Comparison of ENCODE assay signal across 17 cellular contexts in the genomic region with DNA sequence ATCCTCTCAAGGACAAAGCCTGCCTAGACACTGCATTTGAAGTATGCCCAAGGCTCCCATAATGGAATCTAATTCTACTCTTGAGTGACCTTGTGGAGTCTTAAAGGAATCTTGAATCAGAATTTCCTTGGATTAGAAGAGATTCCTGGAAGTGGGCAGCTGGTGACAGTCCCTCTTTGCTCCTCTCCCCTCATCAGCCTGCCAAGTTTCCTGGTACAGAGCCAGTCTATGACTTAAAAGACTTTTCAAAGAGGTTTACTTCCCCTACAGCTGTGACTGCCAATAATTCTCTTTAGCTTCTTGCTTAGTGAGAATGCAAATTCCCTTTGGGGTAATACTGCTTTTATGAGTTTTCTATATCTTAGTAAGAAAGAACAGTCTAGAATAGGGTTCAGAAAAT.
"Had no signal": no experiment of that assay in that cellular context is flagged by ENCODE, and none has a peak within 500 bp of the region (broad histone marks: within the 10 kb centered on the region; RNA-seq: fewer than 3 reads in every experiment).

No MANE protein-coding gene starts in this region.

- H3K27me3 Mint-ChIP-seq: activated CD4-positive, alpha-beta memory T cell treated with anti-CD3 and anti-CD28 coated beads, Interleukin-2, amount 10 ng/mL, durations not matched to agents 7 days and 5 days; activated naive CD4-positive, alpha-beta T cell treated with anti-CD3 and anti-CD28 coated beads, Interleukin-2, amount 10 ng/mL, durations not matched to agents 7 days and 5 days; activated T-cell treated with anti-CD3 and anti-CD28 coated beads, Interleukin-2, amount 50 U/mL, for 24 hours; stimulated activated naive CD8-positive, alpha-beta T cell treated with anti-CD3 and anti-CD28 coated beads, Interleukin-15, Interleukin-2, amounts not matched to agents 100 ng/mL and 50 ng/mL, for 24 hours had no signal

- H3K9me3 Mint-ChIP-seq: activated CD4-positive, alpha-beta memory T cell treated with anti-CD3 and anti-CD28 coated beads, Interleukin-2, amount 10 ng/mL, durations not matched to agents 7 days and 5 days; activated naive CD4-positive, alpha-beta T cell treated with anti-CD3 and anti-CD28 coated beads, Interleukin-2, amount 10 ng/mL, durations not matched to agents 7 days and 5 days; activated T-cell treated with anti-CD3 and anti-CD28 coated beads, Interleukin-2, amount 50 U/mL, for 24 hours had no signal

- H3K27me3 ChIP-seq: cardiac muscle cell, gastrocnemius medialis, heart right ventricle, testis had no signal

- H3K27ac Mint-ChIP-seq: activated CD4-positive, alpha-beta memory T cell treated with anti-CD3 and anti-CD28 coated beads, Interleukin-2, amount 10 ng/mL, durations not matched to agents 7 days and 5 days; activated naive CD4-positive, alpha-beta T cell treated with anti-CD3 and anti-CD28 coated beads, Interleukin-2, amount 10 ng/mL, durations not matched to agents 7 days and 5 days; activated T-cell treated with anti-CD3 and anti-CD28 coated beads, Interleukin-2, amount 50 U/mL, for 24 hours; natural killer cell; stimulated activated naive CD8-positive, alpha-beta T cell treated with anti-CD3 and anti-CD28 coated beads, Interleukin-15, Interleukin-2, amounts not matched to agents 100 ng/mL and 50 ng/mL, for 24 hours; WTC11 had no signal

- H3K36me3 Mint-ChIP-seq: activated naive CD4-positive, alpha-beta T cell treated with anti-CD3 and anti-CD28 coated beads, Interleukin-2, amount 10 ng/mL, durations not matched to agents 7 days and 5 days; natural killer cell; WTC11 had no signal

- H3K36me3 ChIP-seq: cardiac muscle cell, gastrocnemius medialis, heart right ventricle, lower lobe of right lung had no signal

- H3K4me3 Mint-ChIP-seq: activated CD4-positive, alpha-beta memory T cell treated with anti-CD3 and anti-CD28 coated beads, Interleukin-2, amount 10 ng/mL, durations not matched to agents 7 days and 5 days; activated naive CD4-positive, alpha-beta T cell treated with anti-CD3 and anti-CD28 coated beads, Interleukin-2, amount 10 ng/mL, durations not matched to agents 7 days and 5 days; activated T-cell treated with anti-CD3 and anti-CD28 coated beads, Interleukin-2, amount 50 U/mL, for 24 hours; natural killer cell; stimulated activated naive CD8-positive, alpha-beta T cell treated with anti-CD3 and anti-CD28 coated beads, Interleukin-15, Interleukin-2, amounts not matched to agents 100 ng/mL and 50 ng/mL, for 24 hours; WTC11 had no signal

- H3K4me1 ChIP-seq: gastrocnemius medialis, heart right ventricle, lower lobe of right lung, testis had no signal

- DNase-seq: activated CD4-positive, alpha-beta memory T cell treated with anti-CD3 and anti-CD28 coated beads, Interleukin-2, amount 10 ng/mL, durations not matched to agents 7 days and 5 days; activated CD4-positive, alpha-beta T cell treated with anti-CD3 and anti-CD28 coated beads for 4 hours; activated naive CD4-positive, alpha-beta T cell treated with anti-CD3 and anti-CD28 coated beads, Interleukin-2, amount 10 ng/mL, durations not matched to agents 7 days and 5 days; activated T-cell treated with anti-CD3 and anti-CD28 coated beads, Interleukin-2, amount 50 U/mL, for 24 hours; erythroblast; gastrocnemius medialis; heart right ventricle; lower lobe of right lung; natural killer cell; nucleus accumbens; small intestine; stimulated activated CD4-positive, alpha-beta T cell treated with anti-CD3 and anti-CD28 coated beads, Interleukin-4, amount 100 ng/mL, for 4 hours; T-helper 2 cell; testis had no signal

- H3K27ac ChIP-seq: cardiac muscle cell, gastrocnemius medialis, heart right ventricle, lower lobe of right lung, testis had no signal

- H3K4me1 Mint-ChIP-seq: activated CD4-positive, alpha-beta memory T cell treated with anti-CD3 and anti-CD28 coated beads, Interleukin-2, amount 10 ng/mL, durations not matched to agents 7 days and 5 days; activated naive CD4-positive, alpha-beta T cell treated with anti-CD3 and anti-CD28 coated beads, Interleukin-2, amount 10 ng/mL, durations not matched to agents 7 days and 5 days; natural killer cell; WTC11 had no signal

- H3K4me3 ChIP-seq: cardiac muscle cell, gastrocnemius medialis, heart right ventricle, lower lobe of right lung, testis had no signal

- ATAC-seq: gastrocnemius medialis, heart right ventricle, lower lobe of right lung, natural killer cell, WTC11 had no signal

- H3K9me3 ChIP-seq: gastrocnemius medialis, heart right ventricle, lower lobe of right lung, testis had no signal
